ENCODE assay signal across 18 cellular contexts in genomic region chr1:169745015-169745861, GRCh38. TPM values are rescaled to one million over a fixed set of nuclear protein-coding genes. Genes with fewer than 3 reads are reported as not detected.
DNase-seq lines count a peak whose midpoint lies in the region; ATAC-seq, FAIRE-seq and TF ChIP-seq lines count a peak whose summit lies in the region.
"Had no signal": no experiment of that assay in that cellular context is flagged by ENCODE, and none has a peak within 500 bp of the region (broad histone marks: within the 10 kb centered on the region; RNA-seq: fewer than 3 reads in every experiment).

No MANE protein-coding gene starts in this region.

- TF ChIP-seq CTCF in astrocyte (IDR thresholded peaks at IDR 0.05; ENCODE audit: insufficient read depth, low read depth, low read length) (no peak), chondrocyte (IDR thresholded peaks at IDR 0.05) (no peak)

- ATAC-seq in sciatic nerve = peak; percentile 94
- ATAC-seq: gastrocnemius medialis had no signal

- H3K36me3 Mint-ChIP-seq in astrocyte (ENCODE audit: low read depth, unreplicated experiment) (no peaks in the 10 kb centered on the region), chondrocyte (ENCODE audit: low read depth) (no peaks in the 10 kb centered on the region)

- H3K36me3 ChIP-seq in MG63 (no peaks in the 10 kb centered on the region), astrocyte (ENCODE audit: insufficient read depth, low read length) (no peaks in the 10 kb centered on the region)
- H3K36me3 ChIP-seq: ascending aorta, gastrocnemius medialis, tibial artery had no signal

- peaks cover 7% of the 10 kb centered on the region for H3K9me3 Mint-ChIP-seq in astrocyte (ENCODE audit: unreplicated experiment)
- peaks cover 7% of the 10 kb centered on the region for H3K9me3 Mint-ChIP-seq in chondrocyte (ENCODE audit: low read depth)
- H3K9me3 Mint-ChIP-seq: activated T-helper 2 cell treated with anti-CD3 and anti-CD28 coated beads, Interferon-gamma antibody, Interleukin-2, Interleukin-4, amounts not matched to agents 10 μg/mL and 5 μg/mL and 100 μg/mL, durations not matched to agents 14 hours and 24 hours and 36 hours; T-helper 2 cell treated with Interferon-gamma antibody and Interleukin-4, amounts not matched to agents 5 μg/mL and 100 μg/mL, for 36 hours had no signal

- peaks cover 26% of the 10 kb centered on the region for H3K4me1 Mint-ChIP-seq in astrocyte (ENCODE audit: low read depth, unreplicated experiment)
- peaks cover 24% of the 10 kb centered on the region for H3K4me1 Mint-ChIP-seq in chondrocyte (ENCODE audit: low read depth)

- intact Hi-C loops in sciatic nerve (cut with DNase I) = no loop called here

- H3K27ac Mint-ChIP-seq in astrocyte (ENCODE audit: unreplicated experiment) = peak overlapping the region; percentile 10
- H3K27ac Mint-ChIP-seq in chondrocyte (ENCODE audit: unreplicated experiment) = no peak overlapping the region
- H3K27ac Mint-ChIP-seq: activated T-helper 2 cell treated with anti-CD3 and anti-CD28 coated beads, Interferon-gamma antibody, Interleukin-2, Interleukin-4, amounts not matched to agents 10 μg/mL and 5 μg/mL and 100 μg/mL, durations not matched to agents 14 hours and 24 hours and 36 hours; progenitor cell of endocrine pancreas; T-helper 2 cell treated with Interferon-gamma antibody and Interleukin-4, amounts not matched to agents 5 μg/mL and 100 μg/mL, for 36 hours had no signal

- peak overlapping the region; percentile 3 for H3K9ac ChIP-seq in astrocyte (ENCODE audit: low read length)

- H4K20me1 ChIP-seq in astrocyte (ENCODE audit: insufficient read depth, low read length) = no peaks in the 10 kb centered on the region

- H3K4me3 ChIP-seq in MG63 = no peak overlapping the region
- H3K4me3 ChIP-seq in astrocyte (ENCODE audit: insufficient read depth, low read depth, low read length) = no peak overlapping the region
- H3K4me3 ChIP-seq: ascending aorta, gastrocnemius medialis, tibial artery had no signal

- H3K27me3 ChIP-seq in MG63 (no peaks in the 10 kb centered on the region), astrocyte (ENCODE audit: insufficient read depth, low read length) (peaks cover 6% of the 10 kb centered on the region)
- H3K27me3 ChIP-seq: ascending aorta, gastrocnemius medialis, tibial artery had no signal

- H3K4me3 Mint-ChIP-seq in astrocyte (ENCODE audit: unreplicated experiment) (no peak overlapping the region), chondrocyte (ENCODE audit: unreplicated experiment) (no peak overlapping the region)
- H3K4me3 Mint-ChIP-seq: T-helper 2 cell treated with Interferon-gamma antibody and Interleukin-4, amounts not matched to agents 5 μg/mL and 100 μg/mL, for 36 hours had no signal

- H3K27me3 Mint-ChIP-seq in astrocyte (ENCODE audit: low read depth, unreplicated experiment) = no peaks in the 10 kb centered on the region
- peaks cover 3% of the 10 kb centered on the region for H3K27me3 Mint-ChIP-seq in chondrocyte (ENCODE audit: low read depth)
- H3K27me3 Mint-ChIP-seq: progenitor cell of endocrine pancreas had no signal

- no peaks in the 10 kb centered on the region for H3K79me2 ChIP-seq in astrocyte (ENCODE audit: insufficient read depth, low read length)

- peak overlapping the region; percentile 48 for H3K27ac ChIP-seq in astrocyte (ENCODE audit: low read depth, low read length)
- H3K27ac ChIP-seq: ascending aorta, gastrocnemius medialis, RWPE1, tibial artery had no signal

- H3K4me2 ChIP-seq in astrocyte (ENCODE audit: low read length) = peak overlapping the region; percentile 43

- H3K9me3 ChIP-seq in MG63 (no peaks in the 10 kb centered on the region), astrocyte (ENCODE audit: insufficient read depth, low read depth, low read length) (no peaks in the 10 kb centered on the region)
- H3K9me3 ChIP-seq: ascending aorta, gastrocnemius medialis, tibial artery had no signal

- peak; percentile 15 for DNase-seq in MG63
- DNase-seq in astrocyte (ENCODE audit: low read depth) = peak; percentile 89
- DNase-seq in kidney glomerular epithelial cell (lab: John Stamatoyannopoulos, UW) = peak; percentile 19
- DNase-seq in sciatic nerve (ENCODE audit: low spot score) = no peak
- no peak for DNase-seq in chondrocyte (ENCODE audit: low spot score)
- DNase-seq in NCI-H187 treated with DMSO at 0.1 percent for 48 hours (lab: John Stamatoyannopoulos, UW) = no peak
- DNase-seq in SW480 (ENCODE audit: low spot score) = no peak
- DNase-seq: activated CD4-positive, alpha-beta T cell treated with anti-CD3 and anti-CD28 coated beads, Interleukin-2, amount 50 U/mL, for 48 hours; gastrocnemius medialis; NCI-H1694 treated with DMSO at 0.1 percent for 48 hours; NCI-H748 treated with DMSO at 0.1 percent for 48 hours; stimulated activated CD4-positive, alpha-beta T cell treated with anti-CD3 and anti-CD28 coated beads, Interleukin-2, amount 100 ng/mL, for 48 hours; tibial artery had no signal

- peaks cover 20% of the 10 kb centered on the region for H3K4me1 ChIP-seq in astrocyte (ENCODE audit: insufficient read depth, low read length)
- H3K4me1 ChIP-seq: gastrocnemius medialis had no signal

- no peak for FAIRE-seq in astrocyte (lab: Jason Lieb, UNC)

- H2AFZ ChIP-seq in astrocyte (ENCODE audit: low read depth, low read length) = no peak overlapping the region

RNA-seq across cellular contexts. Expression of gene SELE, which starts 11.4 kb away (rescaled TPM):
- total RNA-seq in MG63 (2014; rRNA removed; shearing (Covaris generic); ENCODE audit: low replicate concordance) = not detected in 2 replicates
- total RNA-seq in astrocyte = not detected in 2 replicates
- 20.1 TPM for total RNA-seq in sciatic nerve
- total RNA-seq in chondrocyte = not detected in 3 replicates
- total RNA-seq: activated T-helper 2 cell treated with anti-CD3 and anti-CD28 coated beads, Interferon-gamma antibody, Interleukin-2, Interleukin-4, amounts not matched to agents 10 μg/mL and 5 μg/mL and 100 μg/mL, durations not matched to agents 14 hours and 24 hours and 36 hours; progenitor cell of endocrine pancreas had no signal

RNA-seq across cellular contexts. Expression of gene SELL, which starts 33.8 kb away (rescaled TPM):
- total RNA-seq in MG63 (2014; rRNA removed; shearing (Covaris generic); ENCODE audit: low replicate concordance) = 0.10 and 1.5 TPM in 2 replicates
- total RNA-seq in astrocyte (0.54 and 1.5 TPM in 2 replicates), sciatic nerve (13.5 TPM), chondrocyte (not detected in 3 replicates)

RNA-seq across cellular contexts. Expression of gene METTL18, which starts 49.5 kb away (rescaled TPM):
- 11.0 and 27.3 TPM in 2 replicates for total RNA-seq in MG63 (2014; rRNA removed; shearing (Covaris generic); ENCODE audit: low replicate concordance)
- total RNA-seq in astrocyte (3.9 and 4.1 TPM in 2 replicates), sciatic nerve (9.5 TPM), chondrocyte (3.7 to 5.3 TPM (median 4.5 TPM) in 3 replicates)

Comparison
In these comparisons a context has a peak if more than half of its experiments do, and no peak if none do; other contexts are left out.
1. DNase-seq: peak in MG63 (single experiment), astrocyte (single experiment) and kidney glomerular epithelial cell (single experiment); none in sciatic nerve (single experiment), chondrocyte (single experiment), NCI-H187 treated with DMSO at 0.1 percent for 48 hours (single experiment) and SW480 (single experiment).
2. RNA of gene SELE, which starts 11.4 kb away (total RNA-seq): 20.1 TPM in sciatic nerve (single experiment); not detected in MG63, not detected in astrocyte and not detected in chondrocyte; every median in the first group is over 10 times any median in the second.